ENCODE assay signal across 9 cellular contexts in the genomic region with DNA sequence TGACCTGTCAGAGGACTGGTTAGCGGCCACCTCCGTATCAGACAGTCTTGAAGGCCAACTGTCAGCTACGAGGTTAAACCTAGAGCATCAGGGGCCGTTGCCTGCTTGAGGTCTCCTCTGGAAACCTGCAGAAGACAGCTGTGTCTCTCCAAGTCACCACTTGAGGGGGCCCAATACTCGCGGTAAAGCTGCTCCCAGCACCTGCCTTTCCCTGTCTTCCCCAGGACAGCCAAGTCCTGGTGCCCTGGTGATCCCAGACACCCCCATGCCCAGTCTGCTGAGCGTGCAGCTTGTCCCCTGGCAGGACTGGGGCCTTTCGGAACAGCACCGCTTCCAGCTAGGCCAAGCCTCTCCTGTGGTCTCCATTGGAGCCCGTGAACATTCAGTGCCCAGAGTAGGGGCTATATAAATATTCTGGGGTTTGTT.
A peak's percentile ranks its signal among the peaks of the same experiment; 100 is the strongest.
DNase-seq lines count a peak whose midpoint lies in the region; ATAC-seq, FAIRE-seq and TF ChIP-seq lines count a peak whose summit lies in the region.
"Had no signal": no experiment of that assay in that cellular context is flagged by ENCODE, and none has a peak within 500 bp of the region (broad histone marks: within the 10 kb centered on the region; RNA-seq: fewer than 3 reads in every experiment).

No MANE protein-coding gene starts in this region.

- intact Hi-C loops in breast epithelium (cut with DNase I; ENCODE audit: low total_unique reads) = loop anchor here (10.0 kb wide), 1 partner anchor 208 kb away; no protein-coding TSS in a partner anchor
- intact Hi-C loops in spleen (cut with DNase I; ENCODE audit: low total_unique reads) = loop anchor here (2.0 to 5.0 kb wide), 2 partner anchors 214 to 300 kb away; no protein-coding TSS in a partner anchor

- TF ChIP-seq POLR2A in GM12892 (IDR thresholded peaks at IDR 0.05; ENCODE audit: low read depth, low read length) (no peak), breast epithelium (IDR thresholded peaks at IDR 0.05) (no peak), spleen (IDR thresholded peaks at IDR 0.05) (no peak)

- H3K9me3 ChIP-seq in breast epithelium = no peaks in the 10 kb centered on the region
- no peaks in the 10 kb centered on the region for H3K9me3 ChIP-seq in spleen

- FAIRE-seq in GM12892 (lab: Jason Lieb, UNC) = peak; percentile 57
- FAIRE-seq: G401.6 had no signal

- H3K36me3 ChIP-seq in breast epithelium = no peaks in the 10 kb centered on the region
- H3K36me3 ChIP-seq in spleen = no peaks in the 10 kb centered on the region

- ATAC-seq in HG03378 (IDR thresholded peaks at IDR 0.05; ENCODE audit: unreplicated experiment) = no peak

- H3K9me3 Mint-ChIP-seq in immature natural killer cell = no peaks in the 10 kb centered on the region

- H3K4me3 Mint-ChIP-seq in immature natural killer cell = no peak overlapping the region

- peak; percentile 75 for TF ChIP-seq CTCF in 22Rv1 (IDR thresholded peaks at IDR 0.05)
- TF ChIP-seq CTCF in breast epithelium (IDR thresholded peaks at IDR 0.05) = peak in 2 of 3 donors; percentile 71 to 73
- peak; percentile 45 to 84 (median 67) for TF ChIP-seq CTCF in spleen (IDR thresholded peaks at IDR 0.05 in 8 of 11, conservative IDR thresholded peaks at IDR 0.05 in 3 of 11)

- 28 to 43% (median 29%) methylated on average over 5 to 10 of the region's 10 CpGs for whole genome bisulfite sequencing in spleen, 5 donors

- H3K4me3 ChIP-seq in breast epithelium (no peak overlapping the region), spleen (no peak overlapping the region)

- H3K27ac ChIP-seq in 22Rv1 (no peak overlapping the region), breast epithelium (no peak overlapping the region), spleen (no peak overlapping the region)

- no peaks in the 10 kb centered on the region for H3K4me1 Mint-ChIP-seq in immature natural killer cell

- no peaks in the 10 kb centered on the region for H3K4me1 ChIP-seq in breast epithelium
- H3K4me1 ChIP-seq in spleen = peaks cover 0 to 16% (median 4%) of the 10 kb centered on the region in 6 donors

- no peak overlapping the region for H3K27ac Mint-ChIP-seq in immature natural killer cell

- no peaks in the 10 kb centered on the region for H3K36me3 Mint-ChIP-seq in immature natural killer cell

- DNase-seq in GM12892 (ENCODE audit: insufficient read length) (peak; percentile 82), NCI-H2107 (lab: John Stamatoyannopoulos, UW) (peak; percentile 45), T1000 (lab: John Stamatoyannopoulos, UW) (peak; percentile 36), breast epithelium (ENCODE audit: low spot score in 2 of 2) (peak; percentile 61 to 75), immature natural killer cell (peak; percentile 28 to 50 (median 40)), spleen (peak; percentile 87)

- no peaks in the 10 kb centered on the region for H3K27me3 ChIP-seq in breast epithelium
- H3K27me3 ChIP-seq in spleen (replicated peaks in 1 of 7) = peaks cover 0 to 19% (median 0%) of the 10 kb centered on the region in 7 donors

- H3K27me3 Mint-ChIP-seq in immature natural killer cell (ENCODE audit: low read depth in 3 of 3) = peaks cover 0 to 3% (median 2%) of the 10 kb centered on the region in 3 donors

Comparison
In these comparisons a context has a peak if more than half of its experiments do, and no peak if none do; other contexts are left out.
1. DNase-seq: peak in every context shown above with its lines; median percentile 87 in spleen; 82 in GM12892; 68 in breast epithelium; 45 in NCI-H2107; 40 in immature natural killer cell; 36 in T1000.